Comparison of ENCODE assay signal across 8 cellular contexts in the genomic region with DNA sequence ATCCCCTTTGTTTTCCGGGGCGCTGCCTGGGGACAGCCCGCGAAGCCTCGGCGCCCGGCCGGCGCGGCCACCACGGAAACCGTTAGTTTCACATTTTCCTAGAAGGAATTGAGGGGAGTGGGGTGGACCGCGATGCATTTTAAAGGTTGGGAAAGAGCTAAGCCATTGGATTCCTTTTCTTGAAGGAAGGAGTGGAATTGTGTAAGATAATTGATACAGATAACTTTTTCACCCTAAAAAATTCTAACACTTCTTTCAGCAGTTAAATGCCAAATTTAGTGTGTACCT.
DNase-seq lines count a peak whose midpoint lies in the region; ATAC-seq and TF ChIP-seq lines count a peak whose summit lies in the region.

No MANE protein-coding gene starts in this region.

- POLR2A ChIA-PET in CD8-positive, alpha-beta T cell (lab: Charles Lee), result interaction anchor here (1.1 to 2.1 kb wide), 9 partner anchors 9 to 344 kb away, joined by 3 to 10 read pairs (median 8); a partner anchor contains a TSS

- peak overlapping the region; percentile 99 for H3K27ac Mint-ChIP-seq in CD8-positive, alpha-beta T cell

- no peaks in the 10 kb centered on the region for H3K27me3 ChIP-seq in CD8-positive, alpha-beta T cell (ENCODE audit: insufficient read depth, low read length)
- H3K27me3 ChIP-seq in ovary, result no peaks in the 10 kb centered on the region

- intact Hi-C loops in CD8-positive, alpha-beta T cell (cut with DNase I, micrococcal nuclease), result loop anchor here (2.0 to 5.0 kb wide), 7 partner anchors 21 to 1799 kb away; a partner anchor contains a TSS
- intact Hi-C loops in ovary (cut with DNase I), result loop anchor here in 3 of 4 donors (5.0 to 10.0 kb wide), 2 partner anchors 191 to 194 kb away; no protein-coding TSS in a partner anchor

- peaks cover 31% of the 10 kb centered on the region for H3K4me1 Mint-ChIP-seq in CD8-positive, alpha-beta T cell (ENCODE audit: low read depth)

- H3K36me3 Mint-ChIP-seq in CD8-positive, alpha-beta T cell, result no peaks in the 10 kb centered on the region

- CTCF ChIA-PET in CD8-positive, alpha-beta T cell (lab: Charles Lee), result interaction anchor here (0.5 to 2.4 kb wide), 7 partner anchors 18 to 192 kb away, joined by 3 to 7 read pairs (median 4); no protein-coding TSS in a partner anchor

- H3K4me1 ChIP-seq in CD8-positive, alpha-beta T cell (ENCODE audit: insufficient read depth, low read length), result peaks cover 19% of the 10 kb centered on the region
- H3K4me1 ChIP-seq in ovary (ENCODE audit: insufficient read depth), result peaks cover 1% of the 10 kb centered on the region

- peak overlapping the region; percentile 96 for H3K27ac ChIP-seq in CD8-positive, alpha-beta T cell (ENCODE audit: low read depth, low read length)
- H3K27ac ChIP-seq in epithelial cell of prostate (peak overlapping the region; percentile 98), ovary (peak overlapping the region; percentile 98 to 100)

- no peaks in the 10 kb centered on the region for H3K27me3 Mint-ChIP-seq in CD8-positive, alpha-beta T cell (ENCODE audit: low read depth)

- TF ChIP-seq CTCF in CD8-positive, alpha-beta T cell (IDR thresholded peaks at IDR 0.05), result no peak
- TF ChIP-seq CTCF in ovary (IDR thresholded peaks at IDR 0.05), result no peak

- peak overlapping the region; percentile 94 for H3K4me3 Mint-ChIP-seq in CD8-positive, alpha-beta T cell

- DNase-seq in CD8-positive, alpha-beta T cell, result no peak
- DNase-seq in epithelial cell of prostate (ENCODE audit: low read depth, low spot score) (no peak), ovary (no peak), cortex of kidney (lab: John Stamatoyannopoulos, UW) (no peak), nucleus accumbens (lab: John Stamatoyannopoulos, UW) (no peak)
- no peak for DNase-seq in stimulated activated naive CD4-positive, alpha-beta T cell (lab: John Stamatoyannopoulos, UW)

- no peak for ATAC-seq in CD8-positive, alpha-beta T cell
- no peak for ATAC-seq in HG02938 (IDR thresholded peaks at IDR 0.05; ENCODE audit: unreplicated experiment)

- H3K4me3 ChIP-seq in CD8-positive, alpha-beta T cell (ENCODE audit: low read depth, low read length), result peak overlapping the region; percentile 94
- peak overlapping the region; percentile 54 for H3K4me3 ChIP-seq in ovary

- TF ChIP-seq EP300 in ovary (IDR thresholded peaks at IDR 0.05), result no peak

- no peaks in the 10 kb centered on the region for H3K9me3 Mint-ChIP-seq in CD8-positive, alpha-beta T cell

- TF ChIP-seq POLR2A in ovary (IDR thresholded peaks at IDR 0.05), result no peak

- H3K36me3 ChIP-seq in CD8-positive, alpha-beta T cell (ENCODE audit: insufficient read depth, low read length), result no peaks in the 10 kb centered on the region
- H3K36me3 ChIP-seq in ovary, result no peaks in the 10 kb centered on the region

- WGBS in ovary, 3 donors, result 0 to 1% (median 1%) methylated on average over 14 of the region's 14 CpGs

- H3K9me3 ChIP-seq in CD8-positive, alpha-beta T cell (ENCODE audit: low read length), result no peaks in the 10 kb centered on the region
- no peaks in the 10 kb centered on the region for H3K9me3 ChIP-seq in ovary

TF ChIP-seq in PFSK-1, 5 proteins besides CTCF, POLR2A, EP300 and RAD21:
- TF ChIP-seq, protein P1, sequence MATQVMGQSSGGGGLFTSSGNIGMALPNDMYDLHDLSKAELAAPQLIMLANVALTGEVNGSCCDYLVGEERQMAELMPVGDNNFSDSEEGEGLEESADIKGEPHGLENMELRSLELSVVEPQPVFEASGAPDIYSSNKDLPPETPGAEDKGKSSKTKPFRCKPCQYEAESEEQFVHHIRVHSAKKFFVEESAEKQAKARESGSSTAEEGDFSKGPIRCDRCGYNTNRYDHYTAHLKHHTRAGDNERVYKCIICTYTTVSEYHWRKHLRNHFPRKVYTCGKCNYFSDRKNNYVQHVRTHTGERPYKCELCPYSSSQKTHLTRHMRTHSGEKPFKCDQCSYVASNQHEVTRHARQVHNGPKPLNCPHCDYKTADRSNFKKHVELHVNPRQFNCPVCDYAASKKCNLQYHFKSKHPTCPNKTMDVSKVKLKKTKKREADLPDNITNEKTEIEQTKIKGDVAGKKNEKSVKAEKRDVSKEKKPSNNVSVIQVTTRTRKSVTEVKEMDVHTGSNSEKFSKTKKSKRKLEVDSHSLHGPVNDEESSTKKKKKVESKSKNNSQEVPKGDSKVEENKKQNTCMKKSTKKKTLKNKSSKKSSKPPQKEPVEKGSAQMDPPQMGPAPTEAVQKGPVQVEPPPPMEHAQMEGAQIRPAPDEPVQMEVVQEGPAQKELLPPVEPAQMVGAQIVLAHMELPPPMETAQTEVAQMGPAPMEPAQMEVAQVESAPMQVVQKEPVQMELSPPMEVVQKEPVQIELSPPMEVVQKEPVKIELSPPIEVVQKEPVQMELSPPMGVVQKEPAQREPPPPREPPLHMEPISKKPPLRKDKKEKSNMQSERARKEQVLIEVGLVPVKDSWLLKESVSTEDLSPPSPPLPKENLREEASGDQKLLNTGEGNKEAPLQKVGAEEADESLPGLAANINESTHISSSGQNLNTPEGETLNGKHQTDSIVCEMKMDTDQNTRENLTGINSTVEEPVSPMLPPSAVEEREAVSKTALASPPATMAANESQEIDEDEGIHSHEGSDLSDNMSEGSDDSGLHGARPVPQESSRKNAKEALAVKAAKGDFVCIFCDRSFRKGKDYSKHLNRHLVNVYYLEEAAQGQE (IDR thresholded peaks at IDR 0.05; ENCODE audit: insufficient read depth in 1 of 2, low read depth in 2 of 2, low read length in 2 of 2), result no peak
- TF ChIP-seq SIN3A (IDR thresholded peaks at IDR 0.05; ENCODE audit: borderline replicate concordance, insufficient read depth, low read length), result no peak
- peak; percentile 12; the same call in 1 of the 2 replicates for TF ChIP-seq POLR2AphosphoS5 (IDR thresholded peaks at IDR 0.05; ENCODE audit: low read depth, low read length)
